In genomic region chr13:31970237-31970930, GRCh38 we compare ENCODE assay signal across 19 cellular contexts.
DNase-seq lines count a peak whose midpoint lies in the region; ATAC-seq and TF ChIP-seq lines count a peak whose summit lies in the region.
"Had no signal": no experiment of that assay in that cellular context is flagged by ENCODE, and none has a peak within 500 bp of the region (broad histone marks: within the 10 kb centered on the region; RNA-seq: fewer than 3 reads in every experiment).

No MANE protein-coding gene starts in this region.

- H3K27ac Mint-ChIP-seq in osteocyte (ENCODE audit: unreplicated experiment), result peak overlapping the region; percentile 49
- H3K27ac Mint-ChIP-seq: activated naive CD4-positive, alpha-beta T cell treated with anti-CD3 and anti-CD28 coated beads, Interleukin-2, amount 50 U/mL, for 24 hours; CD14-positive monocyte; memory B cell; T-helper 1 cell treated with Interleukin-12 subunit alpha and Interleukin-12 subunit beta and Interleukin-4 antibody, amounts not matched to agents 30 μg/mL and 1 μg/mL, for 36 hours had no signal

- TF ChIP-seq CTCF in fibroblast of mammary gland (conservative IDR thresholded peaks at IDR 0.05; ENCODE audit: control insufficient read depth, insufficient read depth, low read depth, low read length) (no peak), osteocyte (IDR thresholded peaks at IDR 0.05) (no peak)

- H3K9me3 Mint-ChIP-seq in osteocyte (ENCODE audit: unreplicated experiment), result peaks cover 5% of the 10 kb centered on the region
- H3K9me3 Mint-ChIP-seq: activated naive CD4-positive, alpha-beta T cell treated with anti-CD3 and anti-CD28 coated beads, Interleukin-2, amount 50 U/mL, for 24 hours; T-helper 1 cell treated with Interleukin-12 subunit alpha and Interleukin-12 subunit beta and Interleukin-4 antibody, amounts not matched to agents 30 μg/mL and 1 μg/mL, for 36 hours had no signal

- peaks cover 2% of the 10 kb centered on the region for H3K27me3 Mint-ChIP-seq in osteocyte (ENCODE audit: unreplicated experiment)
- H3K27me3 Mint-ChIP-seq: memory B cell had no signal

- peaks cover 24% of the 10 kb centered on the region for H3K4me1 Mint-ChIP-seq in osteocyte (ENCODE audit: unreplicated experiment)
- H3K4me1 Mint-ChIP-seq: activated naive CD4-positive, alpha-beta T cell treated with anti-CD3 and anti-CD28 coated beads, Interleukin-2, amount 50 U/mL, for 24 hours had no signal

- H3K9me3 ChIP-seq in SJCRH30 (replicated peaks), result no peaks in the 10 kb centered on the region
- H3K9me3 ChIP-seq: neutrophil, thoracic aorta had no signal

- no peak for ATAC-seq in GM21360 (IDR thresholded peaks at IDR 0.05; ENCODE audit: unreplicated experiment)
- ATAC-seq in GM21529 (IDR thresholded peaks at IDR 0.05; ENCODE audit: unreplicated experiment), result no peak
- ATAC-seq in left lobe of liver, result no peak

- no peaks in the 10 kb centered on the region for H3K27me3 ChIP-seq in SJCRH30
- H3K27me3 ChIP-seq: neutrophil had no signal

- H3K4me3 Mint-ChIP-seq in osteocyte (ENCODE audit: unreplicated experiment), result no peak overlapping the region
- H3K4me3 Mint-ChIP-seq: activated naive CD4-positive, alpha-beta T cell treated with anti-CD3 and anti-CD28 coated beads, Interleukin-2, amount 50 U/mL, for 24 hours; CD14-positive monocyte; memory B cell; T-helper 1 cell treated with Interleukin-12 subunit alpha and Interleukin-12 subunit beta and Interleukin-4 antibody, amounts not matched to agents 30 μg/mL and 1 μg/mL, for 36 hours had no signal

- H3K4me3 ChIP-seq in SJCRH30, result no peak overlapping the region
- no peak overlapping the region for H3K4me3 ChIP-seq in fibroblast of mammary gland (ENCODE audit: control insufficient read depth, low read depth, low read length)
- H3K4me3 ChIP-seq: thoracic aorta had no signal

- no peaks in the 10 kb centered on the region for H3K36me3 ChIP-seq in SJCRH30
- H3K36me3 ChIP-seq: neutrophil, thoracic aorta had no signal

- H3K36me3 Mint-ChIP-seq in osteocyte (ENCODE audit: unreplicated experiment), result no peaks in the 10 kb centered on the region

- peak overlapping the region; percentile 45 for H3K27ac ChIP-seq in SJCRH30
- H3K27ac ChIP-seq: neutrophil, thoracic aorta had no signal

- peaks cover 11% of the 10 kb centered on the region for H3K4me1 ChIP-seq in SJCRH30

- DNase-seq in Ammon's horn (ENCODE audit: low spot score) (peak; percentile 34), SJCRH30 (no peak), fibroblast of mammary gland (ENCODE audit: low read depth) (peak; percentile 69), osteocyte (ENCODE audit: extremely low spot score, unreplicated experiment) (no peak), occipital lobe (lab: John Stamatoyannopoulos, UW) (no peak), left lobe of liver (ENCODE audit: low spot score) (no peak)
- DNase-seq: activated CD4-positive, alpha-beta T cell treated with anti-CD3 and anti-CD28 coated beads for 1 hour; activated CD8-positive, alpha-beta memory T cell treated with anti-CD3 and anti-CD28 coated beads, Interleukin-2, amount 50 U/mL, for 4 hours; Kasumi-1; NCI-H1694 treated with DMSO at 0.1 percent for 48 hours; NCI-H510A treated with DMSO at 0.1 percent for 48 hours had no signal

Comparison
In these comparisons a context has a peak if more than half of its experiments do, and no peak if none do; other contexts are left out.
1. DNase-seq: peak in Ammon's horn (single experiment) and fibroblast of mammary gland (single experiment); none in SJCRH30 (0 of 2), osteocyte (single experiment), occipital lobe (single experiment) and left lobe of liver (single experiment).